Comparison of ENCODE assay signal across 8 cellular contexts in the genomic region with DNA sequence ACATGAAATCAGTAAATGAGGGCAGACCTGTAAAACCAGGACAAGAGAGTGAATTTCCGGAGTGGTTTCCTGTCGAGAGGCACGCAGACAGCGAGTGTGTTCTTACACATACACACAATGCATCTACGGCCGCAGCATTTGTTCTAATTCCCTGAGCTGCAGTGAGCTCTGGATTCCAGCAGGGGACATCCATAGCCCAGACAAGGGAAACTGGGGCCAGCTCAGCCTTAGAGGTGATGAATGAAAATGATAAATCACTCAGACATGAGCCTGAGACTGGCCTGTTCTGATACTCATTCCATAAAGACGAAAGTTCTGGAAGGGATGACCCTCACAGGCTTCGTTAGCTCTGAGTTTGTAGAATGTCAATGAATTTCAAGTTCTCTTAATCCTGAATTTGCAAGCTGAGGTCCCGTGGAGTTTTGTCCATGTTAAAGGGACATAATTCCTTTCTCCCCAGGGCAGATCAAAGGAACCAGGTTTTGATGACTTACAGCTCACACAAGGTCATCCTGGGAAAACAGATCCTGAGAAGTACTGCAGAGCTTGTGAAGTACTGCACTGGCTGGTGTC.
DNase-seq lines count a peak whose midpoint lies in the region; ATAC-seq, FAIRE-seq and TF ChIP-seq lines count a peak whose summit lies in the region.

No MANE protein-coding gene starts in this region.

- peak; percentile 99 for TF ChIP-seq RAD21 in liver (IDR thresholded peaks at IDR 0.05)

- H3K27ac ChIP-seq in H9 (ENCODE audit: insufficient read length, low read depth, low read length) (no peak overlapping the region), colonic mucosa (no peak overlapping the region), liver (ENCODE audit: low read depth in 1 of 2, low read length in 2 of 2) (peak overlapping the region; percentile 16 to 64), thyroid gland (no peak overlapping the region)

- no peak overlapping the region for H4K5ac ChIP-seq in H9 (ENCODE audit: insufficient read length, low read depth, low read length)

- H3K18ac ChIP-seq in H9 (ENCODE audit: insufficient read length, low read depth, low read length) = no peak overlapping the region

- no peak overlapping the region for H2BK15ac ChIP-seq in H9 (ENCODE audit: low read depth, low read length)

- H3K79me1 ChIP-seq in H9 (ENCODE audit: insufficient read depth, low read depth, low read length, poor library complexity, severe bottlenecking) = no peaks in the 10 kb centered on the region

- TF ChIP-seq CTCF in H9 (conservative IDR thresholded peaks at IDR 0.05) (peak; percentile 89), colonic mucosa (IDR thresholded peaks at IDR 0.05) (peak; percentile 80), liver (IDR thresholded peaks at IDR 0.05; ENCODE audit: low read depth, low read length, missing input control) (peak; percentile 96), thyroid gland (IDR thresholded peaks at IDR 0.05) (peak; percentile 72 to 94 (median 88))

- H2BK20ac ChIP-seq in H9 (ENCODE audit: low read depth, low read length, poor library complexity, severe bottlenecking) = no peak overlapping the region

- H2BK5ac ChIP-seq in H9 (ENCODE audit: insufficient read length, low read length) = no peak overlapping the region

- no peak overlapping the region for H3K4me2 ChIP-seq in H9 (ENCODE audit: insufficient read depth, insufficient read length, low read length)

- H3K27me3 ChIP-seq in H9 (ENCODE audit: insufficient read depth, low read length) (no peaks in the 10 kb centered on the region), colonic mucosa (no peaks in the 10 kb centered on the region), liver (ENCODE audit: control insufficient read depth in 4 of 4, insufficient read depth in 4 of 4, low read length in 3 of 4) (no peaks in the 10 kb centered on the region), thyroid gland (no peaks in the 10 kb centered on the region)

- no peak overlapping the region for H4K8ac ChIP-seq in H9 (replicated peaks; ENCODE audit: insufficient read length, low read depth, low read length)

- H2BK12ac ChIP-seq in H9 (ENCODE audit: insufficient read length, low read depth, low read length) = no peak overlapping the region

- H3K79me2 ChIP-seq in H9 (ENCODE audit: insufficient read depth, low read length) = no peaks in the 10 kb centered on the region

- H2BK120ac ChIP-seq in H9 (ENCODE audit: low read depth, low read length, poor library complexity, severe bottlenecking) = no peak overlapping the region

- H4K91ac ChIP-seq in H9 (ENCODE audit: insufficient read length, low read depth, low read length) = no peak overlapping the region

- H3K4me1 ChIP-seq in H9 (ENCODE audit: insufficient read depth, low read length) (peaks cover 2% of the 10 kb centered on the region; the same call in 1 of the 2 replicates), colonic mucosa (no peaks in the 10 kb centered on the region), liver (ENCODE audit: control insufficient read depth in 4 of 4, insufficient read depth in 4 of 4, low read length in 3 of 4) (peaks cover 4 to 18% (median 15%) of the 10 kb centered on the region in 4 donors), thyroid gland (peaks cover 10% of the 10 kb centered on the region in 2 donors)

- no peak overlapping the region for H2AFZ ChIP-seq in H9 (ENCODE audit: low read length)

- no peaks in the 10 kb centered on the region for H3K9me3 ChIP-seq in H9 (ENCODE audit: control insufficient read depth, low read depth, low read length)
- no peaks in the 10 kb centered on the region for H3K9me3 ChIP-seq in colonic mucosa
- no peaks in the 10 kb centered on the region for H3K9me3 ChIP-seq in liver (ENCODE audit: control insufficient read depth in 4 of 4, low read length in 3 of 4)
- H3K9me3 ChIP-seq in thyroid gland = no peaks in the 10 kb centered on the region

- H3K9me3 Mint-ChIP-seq in activated naive CD4-positive, alpha-beta T cell treated with anti-CD3 and anti-CD28 coated beads, Interleukin-2, amount 50 U/mL, for 72 hours = peaks cover 0 to 4% of the 10 kb centered on the region in 2 donors
- no peaks in the 10 kb centered on the region for H3K9me3 Mint-ChIP-seq in H9

- no peak overlapping the region for H3K56ac ChIP-seq in H9 (ENCODE audit: insufficient read length, low read depth, low read length)

- no peak overlapping the region for H3T11ph ChIP-seq in H9 (ENCODE audit: low read length)

- H3K36me3 Mint-ChIP-seq in activated naive CD4-positive, alpha-beta T cell treated with anti-CD3 and anti-CD28 coated beads, Interleukin-2, amount 50 U/mL, for 72 hours = no peaks in the 10 kb centered on the region
- no peaks in the 10 kb centered on the region for H3K36me3 Mint-ChIP-seq in H9 (ENCODE audit: insufficient read depth in 1 of 3, low read depth in 3 of 3)

- no peaks in the 10 kb centered on the region for H3K23me2 ChIP-seq in H9 (ENCODE audit: insufficient read length, low read depth, low read length, poor library complexity, severe bottlenecking)

- H3K4me1 Mint-ChIP-seq in H9 = peaks cover 11 to 13% of the 10 kb centered on the region in 2 experiments

- H4K20me1 ChIP-seq in H9 (ENCODE audit: control insufficient read depth, insufficient read depth, insufficient read length) = no peaks in the 10 kb centered on the region

- no peak overlapping the region for H3K27ac Mint-ChIP-seq in activated naive CD4-positive, alpha-beta T cell treated with anti-CD3 and anti-CD28 coated beads, Interleukin-2, amount 50 U/mL, for 72 hours
- H3K27ac Mint-ChIP-seq in H9 = no peak overlapping the region; a peak in 1 of 7 replicates

- no peak overlapping the region for H3K4ac ChIP-seq in H9 (ENCODE audit: low read depth, low read length)

- H3K4me3 ChIP-seq in colonic mucosa = no peak overlapping the region
- no peak overlapping the region for H3K4me3 ChIP-seq in liver (ENCODE audit: low read depth in 1 of 3, low read length in 3 of 3)
- H3K4me3 ChIP-seq in thyroid gland (replicated peaks in 1 of 3) = no peak overlapping the region

- FAIRE-seq in RCC 7860 (lab: Jason Lieb, UNC) = no peak

- DNase-seq in activated naive CD4-positive, alpha-beta T cell treated with anti-CD3 and anti-CD28 coated beads, Interleukin-2, amount 50 U/mL, for 72 hours (ENCODE audit: low spot score in 2 of 2) = peak in 1 of 2 donors; percentile 19
- no peak for DNase-seq in activated naive CD4-positive, alpha-beta T cell (lab: John Stamatoyannopoulos, UW)
- DNase-seq in H9 (peak; percentile 82), Kasumi-1 (lab: John Stamatoyannopoulos, UW) (peak; percentile 68 to 69), RCC 7860 (ENCODE audit: low spot score) (peak; percentile 35), colonic mucosa (peak; percentile 68), thyroid gland (peak; percentile 61 to 67)

- H3K36me3 ChIP-seq in colonic mucosa (no peaks in the 10 kb centered on the region), liver (ENCODE audit: control insufficient read depth in 4 of 4, insufficient read depth in 3 of 4, low read depth in 1 of 4, low read length in 3 of 4) (no peaks in the 10 kb centered on the region), thyroid gland (no peaks in the 10 kb centered on the region)

- no peak for TF ChIP-seq POLR2A in thyroid gland (IDR thresholded peaks at IDR 0.05)

- H3K14ac ChIP-seq in H9 (ENCODE audit: insufficient read depth, low read length) = no peak overlapping the region

- intact Hi-C loops in colonic mucosa (cut with DNase I) = loop anchor here (10.0 kb wide), 1 partner anchor 483 kb away; no protein-coding TSS in a partner anchor
- intact Hi-C loops in thyroid gland (cut with DNase I) = loop anchor here (10.0 kb wide), 1 partner anchor 483 kb away; no protein-coding TSS in a partner anchor

- H3K27me3 Mint-ChIP-seq in H9 (ENCODE audit: low read depth) = no peaks in the 10 kb centered on the region

- H3K9ac ChIP-seq in H9 (ENCODE audit: extremely low read depth, insufficient read length, low read length) = no peak overlapping the region
- no peak overlapping the region for H3K9ac ChIP-seq in colonic mucosa (ENCODE audit: low read depth in 2 of 2, low read length in 2 of 2)
- peak overlapping the region in 1 of 2 donors; percentile 81 for H3K9ac ChIP-seq in liver (ENCODE audit: low read depth in 1 of 2, low read length in 2 of 2)

- H3K4me3 Mint-ChIP-seq in H9 = no peak overlapping the region

- WGBS in H9 (ENCODE audit: extremely low coverage, insufficient read length, low lambda C conversion rate) = no CpG with 5 or more reads among the region's 9 CpGs
- WGBS in liver = 10% methylated on average over 9 of the region's 9 CpGs
- 18 to 19% methylated on average over 9 of the region's 9 CpGs for WGBS in thyroid gland, 2 donors

- H2AK5ac ChIP-seq in H9 (ENCODE audit: insufficient read length, low read length) = no peak overlapping the region

- ATAC-seq in activated naive CD4-positive, alpha-beta T cell treated with anti-CD3 and anti-CD28 coated beads, Interleukin-2, amount 50 U/mL, for 72 hours = peak; percentile 31 to 95

- H3K23ac ChIP-seq in H9 (ENCODE audit: insufficient read length, low read depth, low read length) = no peak overlapping the region

TF ChIP-seq in liver, 16 proteins besides CTCF, POLR2A, EP300 and RAD21:
- TF ChIP-seq HNF4G (IDR thresholded peaks at IDR 0.05) (no peak), JUND (IDR thresholded peaks at IDR 0.05) (peak in 1 of 2 donors; percentile 61), YY1 (IDR thresholded peaks at IDR 0.05) (no peak), RXRA (IDR thresholded peaks at IDR 0.05) (peak in 1 of 2 donors; percentile 36), HNF4A (conservative IDR thresholded peaks at IDR 0.05) (no peak), FOXA1 (IDR thresholded peaks at IDR 0.05) (peak; percentile 7), NR2F2 (IDR thresholded peaks at IDR 0.05) (peak; percentile 15)

Comparison
In these comparisons a context has a peak if more than half of its experiments do, and no peak if none do; other contexts are left out.
1. DNase-seq: peak in H9 (single experiment), Kasumi-1 (2 of 2), RCC 7860 (single experiment), colonic mucosa (single experiment) and thyroid gland (2 of 2); none in activated naive CD4-positive, alpha-beta T cell (0 of 4).
2. H3K27ac ChIP-seq: peak in liver (2 of 2); none in H9 (single experiment), colonic mucosa (single experiment) and thyroid gland (0 of 3).
3. Peak in every context shown above with its lines, with median percentiles within 50 percentile points of each other: CTCF ChIP-seq.